36 cellular contexts compared by ENCODE assay signal in genomic region chr20:21111416-21111815, GRCh38. TPM values are rescaled to one million over a fixed set of nuclear protein-coding genes. Genes with fewer than 3 reads are reported as not detected.
"Had no signal": no experiment of that assay in that cellular context is flagged by ENCODE, and none has a peak within 500 bp of the region (broad histone marks: within the 10 kb centered on the region; RNA-seq: fewer than 3 reads in every experiment).

No MANE protein-coding gene starts in this region.

- H3K9me3 ChIP-seq: MG63 had no signal

- DNase-seq: MG63, MM.1S, NCI-H1048, NCI-H1092, NCI-H1092 treated with DMSO at 0.1 percent for 48 hours, NCI-H1105, NCI-H1105 treated with DMSO at 0.1 percent for 48 hours, NCI-H1417, NCI-H1417 treated with DMSO at 0.1 percent for 48 hours, NCI-H1436, NCI-H1436 treated with DMSO at 0.1 percent for 48 hours, NCI-H146, NCI-H1694, NCI-H1694 treated with DMSO at 0.1 percent for 48 hours, NCI-H187, NCI-H187 treated with DMSO at 0.1 percent for 48 hours, NCI-H1930, NCI-H2029, NCI-H2029 treated with DMSO at 0.1 percent for 48 hours, NCI-H2081, NCI-H2081 treated with DMSO at 0.1 percent for 48 hours, NCI-H2107, NCI-H2171, NCI-H2171 treated with DMSO at 0.1 percent for 48 hours, NCI-H2227 treated with DMSO at 0.1 percent for 48 hours, NCI-H226, NCI-H345, NCI-H446, NCI-H446 treated with DMSO at 0.1 percent for 48 hours, NCI-H510A, NCI-H510A treated with DMSO at 0.1 percent for 48 hours, NCI-H524 had no signal

- H3K27me3 ChIP-seq: MG63 had no signal

- H3K36me3 ChIP-seq: MG63 had no signal

- H3K4me3 ChIP-seq: MG63 had no signal

RNA-seq across cellular contexts. Expression of gene LINC00237, which starts 5.3 kb away (rescaled TPM):
- total RNA-seq: LHCN-M2, M059J, MCF 10A, NCI-H460 had no signal
